In the genomic region with DNA sequence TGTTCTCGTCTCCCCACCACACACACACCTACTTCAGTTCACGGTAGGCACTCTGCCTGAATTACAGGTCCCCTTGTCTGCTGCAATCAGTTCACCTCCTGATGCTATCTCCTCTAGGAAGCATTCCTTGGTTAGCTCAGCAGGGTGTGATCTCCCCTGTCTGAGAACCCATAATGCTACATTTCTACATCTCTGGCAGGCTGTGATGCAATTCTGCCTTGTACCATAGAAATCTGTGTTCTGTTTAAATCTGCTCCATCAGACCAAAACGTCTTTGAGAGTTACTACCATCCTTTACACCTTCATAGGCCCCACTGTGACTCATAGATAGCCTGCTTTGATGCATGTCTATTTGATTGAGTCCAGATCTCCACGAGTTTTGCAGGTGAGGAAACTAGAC, we compare ENCODE assay signal across 1 cellular context.
TF ChIP-seq lines count a peak whose summit lies in the region.

No MANE protein-coding gene starts in this region.

TF ChIP-seq in WTC11, 78 proteins besides CTCF, POLR2A, EP300 and RAD21 (continued from another document):
- TF ChIP-seq, protein P1, sequence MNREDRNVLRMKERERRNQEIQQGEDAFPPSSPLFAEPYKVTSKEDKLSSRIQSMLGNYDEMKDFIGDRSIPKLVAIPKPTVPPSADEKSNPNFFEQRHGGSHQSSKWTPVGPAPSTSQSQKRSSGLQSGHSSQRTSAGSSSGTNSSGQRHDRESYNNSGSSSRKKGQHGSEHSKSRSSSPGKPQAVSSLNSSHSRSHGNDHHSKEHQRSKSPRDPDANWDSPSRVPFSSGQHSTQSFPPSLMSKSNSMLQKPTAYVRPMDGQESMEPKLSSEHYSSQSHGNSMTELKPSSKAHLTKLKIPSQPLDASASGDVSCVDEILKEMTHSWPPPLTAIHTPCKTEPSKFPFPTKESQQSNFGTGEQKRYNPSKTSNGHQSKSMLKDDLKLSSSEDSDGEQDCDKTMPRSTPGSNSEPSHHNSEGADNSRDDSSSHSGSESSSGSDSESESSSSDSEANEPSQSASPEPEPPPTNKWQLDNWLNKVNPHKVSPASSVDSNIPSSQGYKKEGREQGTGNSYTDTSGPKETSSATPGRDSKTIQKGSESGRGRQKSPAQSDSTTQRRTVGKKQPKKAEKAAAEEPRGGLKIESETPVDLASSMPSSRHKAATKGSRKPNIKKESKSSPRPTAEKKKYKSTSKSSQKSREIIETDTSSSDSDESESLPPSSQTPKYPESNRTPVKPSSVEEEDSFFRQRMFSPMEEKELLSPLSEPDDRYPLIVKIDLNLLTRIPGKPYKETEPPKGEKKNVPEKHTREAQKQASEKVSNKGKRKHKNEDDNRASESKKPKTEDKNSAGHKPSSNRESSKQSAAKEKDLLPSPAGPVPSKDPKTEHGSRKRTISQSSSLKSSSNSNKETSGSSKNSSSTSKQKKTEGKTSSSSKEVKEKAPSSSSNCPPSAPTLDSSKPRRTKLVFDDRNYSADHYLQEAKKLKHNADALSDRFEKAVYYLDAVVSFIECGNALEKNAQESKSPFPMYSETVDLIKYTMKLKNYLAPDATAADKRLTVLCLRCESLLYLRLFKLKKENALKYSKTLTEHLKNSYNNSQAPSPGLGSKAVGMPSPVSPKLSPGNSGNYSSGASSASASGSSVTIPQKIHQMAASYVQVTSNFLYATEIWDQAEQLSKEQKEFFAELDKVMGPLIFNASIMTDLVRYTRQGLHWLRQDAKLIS (CRISPR knock-in tag; IDR thresholded peaks at IDR 0.05; ENCODE audit: borderline replicate concordance) = no peak
- TF ChIP-seq TP53 (CRISPR knock-in tag; IDR thresholded peaks at IDR 0.05) (no peak), RELA (CRISPR knock-in tag; IDR thresholded peaks at IDR 0.05; ENCODE audit: borderline replicate concordance) (no peak), SMAD3 (CRISPR knock-in tag; IDR thresholded peaks at IDR 0.05; ENCODE audit: borderline replicate concordance) (no peak), ETV6 (CRISPR knock-in tag; IDR thresholded peaks at IDR 0.05) (no peak), ZNF232 (CRISPR knock-in tag; IDR thresholded peaks at IDR 0.05) (no peak)
- TF ChIP-seq, protein P2, sequence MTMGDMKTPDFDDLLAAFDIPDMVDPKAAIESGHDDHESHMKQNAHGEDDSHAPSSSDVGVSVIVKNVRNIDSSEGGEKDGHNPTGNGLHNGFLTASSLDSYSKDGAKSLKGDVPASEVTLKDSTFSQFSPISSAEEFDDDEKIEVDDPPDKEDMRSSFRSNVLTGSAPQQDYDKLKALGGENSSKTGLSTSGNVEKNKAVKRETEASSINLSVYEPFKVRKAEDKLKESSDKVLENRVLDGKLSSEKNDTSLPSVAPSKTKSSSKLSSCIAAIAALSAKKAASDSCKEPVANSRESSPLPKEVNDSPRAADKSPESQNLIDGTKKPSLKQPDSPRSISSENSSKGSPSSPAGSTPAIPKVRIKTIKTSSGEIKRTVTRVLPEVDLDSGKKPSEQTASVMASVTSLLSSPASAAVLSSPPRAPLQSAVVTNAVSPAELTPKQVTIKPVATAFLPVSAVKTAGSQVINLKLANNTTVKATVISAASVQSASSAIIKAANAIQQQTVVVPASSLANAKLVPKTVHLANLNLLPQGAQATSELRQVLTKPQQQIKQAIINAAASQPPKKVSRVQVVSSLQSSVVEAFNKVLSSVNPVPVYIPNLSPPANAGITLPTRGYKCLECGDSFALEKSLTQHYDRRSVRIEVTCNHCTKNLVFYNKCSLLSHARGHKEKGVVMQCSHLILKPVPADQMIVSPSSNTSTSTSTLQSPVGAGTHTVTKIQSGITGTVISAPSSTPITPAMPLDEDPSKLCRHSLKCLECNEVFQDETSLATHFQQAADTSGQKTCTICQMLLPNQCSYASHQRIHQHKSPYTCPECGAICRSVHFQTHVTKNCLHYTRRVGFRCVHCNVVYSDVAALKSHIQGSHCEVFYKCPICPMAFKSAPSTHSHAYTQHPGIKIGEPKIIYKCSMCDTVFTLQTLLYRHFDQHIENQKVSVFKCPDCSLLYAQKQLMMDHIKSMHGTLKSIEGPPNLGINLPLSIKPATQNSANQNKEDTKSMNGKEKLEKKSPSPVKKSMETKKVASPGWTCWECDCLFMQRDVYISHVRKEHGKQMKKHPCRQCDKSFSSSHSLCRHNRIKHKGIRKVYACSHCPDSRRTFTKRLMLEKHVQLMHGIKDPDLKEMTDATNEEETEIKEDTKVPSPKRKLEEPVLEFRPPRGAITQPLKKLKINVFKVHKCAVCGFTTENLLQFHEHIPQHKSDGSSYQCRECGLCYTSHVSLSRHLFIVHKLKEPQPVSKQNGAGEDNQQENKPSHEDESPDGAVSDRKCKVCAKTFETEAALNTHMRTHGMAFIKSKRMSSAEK (CRISPR knock-in tag; IDR thresholded peaks at IDR 0.05; ENCODE audit: borderline replicate concordance) = no peak
- TF ChIP-seq, protein P3, sequence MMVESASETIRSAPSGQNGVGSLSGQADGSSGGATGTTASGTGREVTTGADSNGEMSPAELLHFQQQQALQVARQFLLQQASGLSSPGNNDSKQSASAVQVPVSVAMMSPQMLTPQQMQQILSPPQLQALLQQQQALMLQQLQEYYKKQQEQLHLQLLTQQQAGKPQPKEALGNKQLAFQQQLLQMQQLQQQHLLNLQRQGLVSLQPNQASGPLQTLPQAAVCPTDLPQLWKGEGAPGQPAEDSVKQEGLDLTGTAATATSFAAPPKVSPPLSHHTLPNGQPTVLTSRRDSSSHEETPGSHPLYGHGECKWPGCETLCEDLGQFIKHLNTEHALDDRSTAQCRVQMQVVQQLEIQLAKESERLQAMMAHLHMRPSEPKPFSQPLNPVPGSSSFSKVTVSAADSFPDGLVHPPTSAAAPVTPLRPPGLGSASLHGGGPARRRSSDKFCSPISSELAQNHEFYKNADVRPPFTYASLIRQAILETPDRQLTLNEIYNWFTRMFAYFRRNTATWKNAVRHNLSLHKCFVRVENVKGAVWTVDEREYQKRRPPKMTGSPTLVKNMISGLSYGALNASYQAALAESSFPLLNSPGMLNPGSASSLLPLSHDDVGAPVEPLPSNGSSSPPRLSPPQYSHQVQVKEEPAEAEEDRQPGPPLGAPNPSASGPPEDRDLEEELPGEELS (CRISPR knock-in tag; IDR thresholded peaks at IDR 0.05) = no peak
